In genomic region chr21:36828208-36828607, GRCh38 we compare ENCODE assay signal across 4 cellular contexts.
TF ChIP-seq lines count a peak whose summit lies in the region.

No MANE protein-coding gene starts in this region.

TF ChIP-seq in HepG2, 621 proteins besides CTCF, POLR2A, EP300 and RAD21:
- TF ChIP-seq ZNF24 (IDR thresholded peaks at IDR 0.05): peak; percentile 75
- TF ChIP-seq, protein P1, sequence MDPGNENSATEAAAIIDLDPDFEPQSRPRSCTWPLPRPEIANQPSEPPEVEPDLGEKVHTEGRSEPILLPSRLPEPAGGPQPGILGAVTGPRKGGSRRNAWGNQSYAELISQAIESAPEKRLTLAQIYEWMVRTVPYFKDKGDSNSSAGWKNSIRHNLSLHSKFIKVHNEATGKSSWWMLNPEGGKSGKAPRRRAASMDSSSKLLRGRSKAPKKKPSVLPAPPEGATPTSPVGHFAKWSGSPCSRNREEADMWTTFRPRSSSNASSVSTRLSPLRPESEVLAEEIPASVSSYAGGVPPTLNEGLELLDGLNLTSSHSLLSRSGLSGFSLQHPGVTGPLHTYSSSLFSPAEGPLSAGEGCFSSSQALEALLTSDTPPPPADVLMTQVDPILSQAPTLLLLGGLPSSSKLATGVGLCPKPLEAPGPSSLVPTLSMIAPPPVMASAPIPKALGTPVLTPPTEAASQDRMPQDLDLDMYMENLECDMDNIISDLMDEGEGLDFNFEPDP (CRISPR knock-in tag; conservative IDR thresholded peaks at IDR 0.05): no peak

TF ChIP-seq in HEK293, 187 proteins besides CTCF, POLR2A, EP300 and RAD21:
- TF ChIP-seq ZNF24 (tag by site-specific recombination; IDR thresholded peaks at IDR 0.05) (peak; percentile 91), ZNF624 (tag by site-specific recombination; IDR thresholded peaks at IDR 0.05) (no peak)

TF ChIP-seq in GM12878, 131 proteins besides CTCF, POLR2A, EP300 and RAD21:
- no peak for TF ChIP-seq ZBTB11 (CRISPR knock-in tag; IDR thresholded peaks at IDR 0.05)
- TF ChIP-seq ZNF24 (IDR thresholded peaks at IDR 0.05): peak; percentile 94
TF ChIP-seq in GM12878: peak in this region for 1.

TF ChIP-seq in K562, 482 proteins besides CTCF, POLR2A, EP300 and RAD21:
- TF ChIP-seq ZNF24 (IDR thresholded peaks at IDR 0.05) (peak; percentile 95), BRF1 (IDR thresholded peaks at IDR 0.05; ENCODE audit: borderline replicate concordance, extremely low read depth, insufficient read length) (no peak)
